Comparison of ENCODE assay signal across 31 cellular contexts in the genomic region with DNA sequence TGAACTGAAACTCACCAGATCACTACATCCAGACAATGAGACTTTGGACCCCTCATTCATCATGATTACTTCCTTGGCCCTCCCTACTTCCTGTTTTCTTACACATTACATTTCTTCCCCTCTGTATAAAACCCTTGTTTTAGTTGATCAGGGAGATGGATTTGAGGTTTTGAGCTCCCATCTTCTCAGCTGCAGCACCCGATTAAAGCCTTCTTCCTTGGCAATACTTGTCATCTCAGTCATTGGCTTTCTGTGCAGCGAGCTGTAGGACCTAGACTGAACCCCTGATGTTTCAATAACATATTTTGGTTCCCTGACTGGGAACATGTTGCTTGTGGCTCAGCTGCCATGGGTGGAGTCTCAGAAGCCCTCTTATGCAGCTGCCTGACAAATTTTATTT. TPM values are rescaled to one million over a fixed set of nuclear protein-coding genes. Genes with fewer than 3 reads are reported as not detected.
"Had no signal": no experiment of that assay in that cellular context is flagged by ENCODE, and none has a peak within 500 bp of the region (broad histone marks: within the 10 kb centered on the region; RNA-seq: fewer than 3 reads in every experiment).

No MANE protein-coding gene starts in this region.

- H3K4me1 ChIP-seq: parathyroid adenoma, psoas muscle, suprapubic skin, tibial artery, upper lobe of right lung, uterus had no signal

- H2AFZ ChIP-seq: neural progenitor cell, parathyroid adenoma had no signal

- H3K27me3 ChIP-seq: neural progenitor cell, ovary, spleen, suprapubic skin, testis, transverse colon, upper lobe of right lung, uterus had no signal

- H3K4me3 ChIP-seq: neural progenitor cell, ovary, psoas muscle, skin epidermis, smooth muscle cell, suprapubic skin, testis, tibial artery, transverse colon, uterus had no signal

- DNase-seq: natural killer cell; occipital lobe; ovary; posterior cingulate gyrus; psoas muscle; right cardiac atrium; spleen; stimulated activated CD4-positive, alpha-beta T cell treated with anti-CD3 and anti-CD28 coated beads, Interleukin-12 subunit alpha, Interleukin-12 subunit beta, amount 100 ng/mL, for 4 hours; stimulated activated CD4-positive, alpha-beta T cell treated with anti-CD3 and anti-CD28 coated beads, Interleukin-1b, Interleukin-23, amount 100 ng/mL, for 48 hours; stimulated activated CD4-positive, alpha-beta T cell treated with anti-CD3 and anti-CD28 coated beads, Interleukin-4, amount 100 ng/mL, for 1 hour; stimulated activated CD4-positive, alpha-beta T cell treated with anti-CD3 and anti-CD28 coated beads, Interleukin-4, amount 100 ng/mL, for 4 hours; stimulated activated CD8-positive, alpha-beta memory T cell treated with anti-CD3 and anti-CD28 coated beads, Interleukin-4, amount 100 ng/mL, for 48 hours; stimulated activated naive CD4-positive, alpha-beta T cell; stimulated activated naive CD8-positive, alpha-beta T cell treated with anti-CD3 and anti-CD28 coated beads, Interleukin-15, amount 100 ng/mL, for 72 hours; stimulated activated naive CD8-positive, alpha-beta T cell treated with anti-CD3 and anti-CD28 coated beads, Interleukin-15, Interleukin-2, amounts not matched to agents 100 U/mL and 50 U/mL, for 24 hours; substantia nigra; testis; tibial artery; transverse colon; upper lobe of right lung; uterus had no signal

- H3K79me2 ChIP-seq: parathyroid adenoma had no signal

- ATAC-seq: natural killer cell; psoas muscle; right cardiac atrium; sciatic nerve; stimulated activated memory B cell treated with anti-CD40 and anti-IgM and Interleukin-4, amounts not matched to agents 10 μg/mL and 1 μg/mL and 100 μg/mL, for 72 hours; stimulated activated naive CD8-positive, alpha-beta T cell treated with anti-CD3 and anti-CD28 coated beads, Interleukin-15, amount 100 ng/mL, for 72 hours; stimulated activated naive CD8-positive, alpha-beta T cell treated with anti-CD3 and anti-CD28 coated beads, Interleukin-15, Interleukin-2, amounts not matched to agents 100 U/mL and 50 U/mL, for 24 hours; upper lobe of right lung had no signal

- H3K9me3 ChIP-seq: ovary, psoas muscle, suprapubic skin, testis, tibial artery, transverse colon, upper lobe of right lung, uterus had no signal

- H3K36me3 ChIP-seq: neural progenitor cell, ovary, spleen, suprapubic skin, tibial artery, transverse colon, upper lobe of right lung, uterus had no signal

- H3K4me2 ChIP-seq: neural progenitor cell, smooth muscle cell had no signal

- H3K9ac ChIP-seq: neural progenitor cell, parathyroid adenoma had no signal

- H3K27ac ChIP-seq: neural progenitor cell, ovary, parathyroid adenoma, psoas muscle, suprapubic skin, testis, tibial artery, transverse colon, upper lobe of right lung, uterus had no signal

RNA-seq across cellular contexts. Expression of a gene that starts 40.8 kb away (rescaled TPM):
- total RNA-seq: natural killer cell, ovary, progenitor cell of endocrine pancreas, sciatic nerve, transverse colon, urinary bladder had no signal
- polyA plus RNA-seq: neural cell had no signal

RNA-seq across cellular contexts. Expression of a gene that starts 56.0 kb away (rescaled TPM):
- total RNA-seq: natural killer cell, occipital lobe, ovary, progenitor cell of endocrine pancreas, sciatic nerve, smooth muscle cell, spleen, suprapubic skin, transverse colon, upper lobe of right lung, uterus had no signal
- polyA plus RNA-seq: neural cell, ovary, spleen had no signal
